ENCODE assay signal across 8 cellular contexts in the genomic region with DNA sequence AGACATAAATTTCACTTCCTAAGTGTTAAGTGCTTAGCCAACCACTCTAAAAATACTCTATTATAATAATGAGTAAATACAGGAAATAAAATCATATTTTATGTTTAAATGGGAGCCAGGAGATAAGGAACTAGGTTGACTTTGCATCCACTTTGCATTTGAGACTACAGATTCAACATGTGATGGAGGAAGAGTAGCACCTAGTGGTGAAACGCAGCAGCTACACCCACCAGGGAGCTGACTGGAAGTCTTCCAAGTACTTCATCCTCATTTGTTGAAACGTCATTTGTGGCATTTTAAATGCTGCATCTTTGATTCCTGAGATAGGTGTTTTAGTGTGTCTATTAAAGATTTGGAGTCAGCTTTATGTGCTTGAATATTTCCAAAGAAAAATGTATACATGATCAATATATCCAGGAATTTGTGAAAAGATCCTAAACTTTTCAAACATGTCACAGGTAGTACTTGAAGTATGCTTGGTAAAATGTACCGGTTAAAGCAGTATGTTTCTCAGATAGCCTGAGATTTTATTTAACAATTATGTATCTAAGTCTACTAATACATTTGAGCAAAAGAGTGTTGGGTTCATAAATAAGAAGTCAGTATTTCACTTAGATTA. TPM values are rescaled to one million over a fixed set of nuclear protein-coding genes. Genes with fewer than 3 reads are reported as not detected.
A peak's percentile ranks its signal among the peaks of the same experiment; 100 is the strongest.
DNase-seq lines count a peak whose midpoint lies in the region; ATAC-seq lines count a peak whose summit lies in the region.

No MANE protein-coding gene starts in this region.

- peak; percentile 79 to 80 for ATAC-seq in CD4-positive, CD25-positive, alpha-beta regulatory T cell (ENCODE audit: low read depth in 2 of 2)
- ATAC-seq in GM19351 (IDR thresholded peaks at IDR 0.05; ENCODE audit: unreplicated experiment) (peak; percentile 99), HG03378 (IDR thresholded peaks at IDR 0.05; ENCODE audit: unreplicated experiment) (peak; percentile 97)

- peaks cover 25% of the 10 kb centered on the region for H3K27me3 Mint-ChIP-seq in CD4-positive, CD25-positive, alpha-beta regulatory T cell
- H3K27me3 Mint-ChIP-seq in activated CD4-positive, alpha-beta T cell treated with anti-CD3 and anti-CD28 coated beads, Interleukin-2, amount 10 ng/mL, durations not matched to agents 7 days and 5 days, result peaks cover 25% of the 10 kb centered on the region

- peaks cover 0 to 12% (median 2%) of the 10 kb centered on the region in 7 donors for H3K9me3 Mint-ChIP-seq in CD4-positive, CD25-positive, alpha-beta regulatory T cell
- peaks cover 8% of the 10 kb centered on the region for H3K9me3 Mint-ChIP-seq in activated CD4-positive, alpha-beta T cell treated with anti-CD3 and anti-CD28 coated beads, Interleukin-2, amount 10 ng/mL, durations not matched to agents 7 days and 5 days

- peaks cover 3% of the 10 kb centered on the region for H3K36me3 Mint-ChIP-seq in CD4-positive, CD25-positive, alpha-beta regulatory T cell
- peaks cover 1% of the 10 kb centered on the region for H3K36me3 Mint-ChIP-seq in activated CD4-positive, alpha-beta T cell treated with anti-CD3 and anti-CD28 coated beads, Interleukin-2, amount 10 ng/mL, durations not matched to agents 7 days and 5 days (ENCODE audit: low read depth)

- peaks cover 2 to 11% of the 10 kb centered on the region in 2 experiments for H3K9me3 ChIP-seq in CD4-positive, CD25-positive, alpha-beta regulatory T cell (ENCODE audit: control insufficient read depth in 2 of 2, low read length in 2 of 2)

- H3K36me3 ChIP-seq in CD4-positive, CD25-positive, alpha-beta regulatory T cell (ENCODE audit: control insufficient read depth, insufficient read depth, low read length), result no peaks in the 10 kb centered on the region

- H3K27me3 ChIP-seq in CD4-positive, CD25-positive, alpha-beta regulatory T cell (ENCODE audit: control insufficient read depth, insufficient read depth, low read length), result peaks cover 6% of the 10 kb centered on the region

- CTCF ChIA-PET in activated CD4-positive, alpha-beta T cell treated with anti-CD3 and anti-CD28 coated beads, Interleukin-2, amount 10 ng/mL, durations not matched to agents 7 days and 5 days (lab: Charles Lee), result interaction anchor here (0.8 to 1.4 kb wide), 5 partner anchors 9 to 1033 kb away, joined by 3 to 4 read pairs (median 3); no protein-coding TSS in a partner anchor

- H3K27ac Mint-ChIP-seq in CD4-positive, CD25-positive, alpha-beta regulatory T cell, result no peak overlapping the region
- H3K27ac Mint-ChIP-seq in activated CD4-positive, alpha-beta T cell treated with anti-CD3 and anti-CD28 coated beads, Interleukin-2, amount 10 ng/mL, durations not matched to agents 7 days and 5 days, result no peak overlapping the region

- H3K4me3 Mint-ChIP-seq in CD4-positive, CD25-positive, alpha-beta regulatory T cell, result no peak overlapping the region
- H3K4me3 Mint-ChIP-seq in activated CD4-positive, alpha-beta T cell treated with anti-CD3 and anti-CD28 coated beads, Interleukin-2, amount 10 ng/mL, durations not matched to agents 7 days and 5 days, result no peak overlapping the region

- H3K4me1 ChIP-seq in CD4-positive, CD25-positive, alpha-beta regulatory T cell (ENCODE audit: control insufficient read depth, insufficient read depth, low read length, poor library complexity, severe bottlenecking), result no peaks in the 10 kb centered on the region

- no peak overlapping the region for H3K4me3 ChIP-seq in CD4-positive, CD25-positive, alpha-beta regulatory T cell (ENCODE audit: low read depth, low read length)

- no peaks in the 10 kb centered on the region for H3K4me1 Mint-ChIP-seq in CD4-positive, CD25-positive, alpha-beta regulatory T cell
- no peaks in the 10 kb centered on the region for H3K4me1 Mint-ChIP-seq in activated CD4-positive, alpha-beta T cell treated with anti-CD3 and anti-CD28 coated beads, Interleukin-2, amount 10 ng/mL, durations not matched to agents 7 days and 5 days

- H3K27ac ChIP-seq in CD4-positive, CD25-positive, alpha-beta regulatory T cell (ENCODE audit: insufficient read depth, low read length, poor library complexity, severe bottlenecking), result no peak overlapping the region

- POLR2A ChIA-PET in activated CD4-positive, alpha-beta T cell treated with anti-CD3 and anti-CD28 coated beads, Interleukin-2, amount 10 ng/mL, durations not matched to agents 7 days and 5 days (lab: Charles Lee), result no interaction called here

- peak; percentile 48 to 82 (median 67) for DNase-seq in CD4-positive, CD25-positive, alpha-beta regulatory T cell
- DNase-seq in NCI-H69 (lab: John Stamatoyannopoulos, UW) (peak; percentile 67), dermis blood vessel endothelial cell (peak; percentile 94), lung microvascular endothelial cell (ENCODE audit: low read depth in 2 of 2) (peak; percentile 90 to 92)
- DNase-seq in activated CD4-positive, alpha-beta T cell treated with anti-CD3 and anti-CD28 coated beads, Interleukin-2, amount 10 ng/mL, durations not matched to agents 7 days and 5 days, result peak; percentile 77
- peak; percentile 47 for DNase-seq in stimulated activated CD8-positive, alpha-beta memory T cell treated with anti-CD3 and anti-CD28 coated beads, Interleukin-4, amount 100 ng/mL, for 24 hours (ENCODE audit: low read depth)

RNA-seq across cellular contexts. Expression of gene KCTD12, which starts 17.4 kb away (rescaled TPM):
- 2.8 TPM for total RNA-seq in CD4-positive, CD25-positive, alpha-beta regulatory T cell
- under 1 TPM; 0.19 to 0.33 (median 0.24) TPM for polyA plus RNA-seq in CD4-positive, CD25-positive, alpha-beta regulatory T cell
- 1 to 10 TPM; 5.8 to 5.9 TPM for total RNA-seq in activated CD4-positive, alpha-beta T cell treated with anti-CD3 and anti-CD28 coated beads, Interleukin-2, amount 10 ng/mL, durations not matched to agents 7 days and 5 days
- total RNA-seq in dermis blood vessel endothelial cell, result 395 and 538 TPM in 2 replicates
- 160 and 407 TPM in 2 replicates for total RNA-seq in lung microvascular endothelial cell

RNA-seq across cellular contexts. Expression of gene ACOD1, which starts 44.7 kb away (rescaled TPM):
- not detected for total RNA-seq in CD4-positive, CD25-positive, alpha-beta regulatory T cell
- not detected for polyA plus RNA-seq in CD4-positive, CD25-positive, alpha-beta regulatory T cell
- not detected for total RNA-seq in activated CD4-positive, alpha-beta T cell treated with anti-CD3 and anti-CD28 coated beads, Interleukin-2, amount 10 ng/mL, durations not matched to agents 7 days and 5 days
- total RNA-seq in dermis blood vessel endothelial cell (not detected in 2 replicates), lung microvascular endothelial cell (not detected in 2 replicates)

Comparison
In these comparisons a context has a peak if more than half of its experiments do, and no peak if none do; other contexts are left out.
1. RNA of gene KCTD12, which starts 17.4 kb away (total RNA-seq): 160 to 407 TPM in lung microvascular endothelial cell and 395 to 538 TPM in dermis blood vessel endothelial cell; 5.8 to 5.9 TPM in activated CD4-positive, alpha-beta T cell treated with anti-CD3 and anti-CD28 coated beads, Interleukin-2, amount 10 ng/mL, durations not matched to agents 7 days and 5 days and 2.8 TPM in CD4-positive, CD25-positive, alpha-beta regulatory T cell (single experiment); every median in the first group is over 10 times any median in the second.
2. Peak in every context shown above with its lines, with median percentiles within 50 percentile points of each other: ATAC-seq and DNase-seq.